ENCODE assay signal across 20 cellular contexts in genomic region chr2:176818653-176819052, GRCh38.
"Had no signal": no experiment of that assay in that cellular context is flagged by ENCODE, and none has a peak within 500 bp of the region (broad histone marks: within the 10 kb centered on the region; RNA-seq: fewer than 3 reads in every experiment).

No MANE protein-coding gene starts in this region.

- H2AFZ ChIP-seq: neural progenitor cell had no signal

- H3K9me3 ChIP-seq: esophagus muscularis mucosa, gastroesophageal sphincter, ovary, right atrium auricular region, stomach had no signal

- FAIRE-seq: kidney, small intestine had no signal

- H3K27me3 ChIP-seq: neural progenitor cell, ovary, right atrium auricular region, stomach had no signal

- H3K9me3 Mint-ChIP-seq: effector memory CD8-positive, alpha-beta T cell; naive thymus-derived CD8-positive, alpha-beta T cell; neural progenitor cell had no signal

- H3K9ac ChIP-seq: neural progenitor cell had no signal

- H3K36me3 Mint-ChIP-seq: neural progenitor cell had no signal

- H3K4me1 ChIP-seq: stomach had no signal

- H3K27me3 Mint-ChIP-seq: effector memory CD8-positive, alpha-beta T cell; naive thymus-derived CD8-positive, alpha-beta T cell had no signal

- DNase-seq: effector memory CD8-positive, alpha-beta T cell; foreskin fibroblast; glutamatergic neuron; kidney; left cardiac atrium; left ventricle myocardium superior; naive thymus-derived CD8-positive, alpha-beta T cell; nucleus accumbens; small intestine; stimulated activated CD4-positive, alpha-beta T cell treated with anti-CD3 and anti-CD28 coated beads, Interleukin-12 subunit alpha, Interleukin-12 subunit beta, amount 100 ng/mL, for 4 hours; stimulated activated naive CD4-positive, alpha-beta T cell; stomach; trophoblast cell had no signal

- H3K27ac ChIP-seq: coronary artery, epithelial cell of prostate, esophagus muscularis mucosa, gastroesophageal sphincter, neural progenitor cell, ovary, right atrium auricular region, stomach had no signal

- H3K27ac Mint-ChIP-seq: effector memory CD8-positive, alpha-beta T cell; neural progenitor cell had no signal

- H3K36me3 ChIP-seq: esophagus muscularis mucosa, gastroesophageal sphincter, neural progenitor cell, ovary, right atrium auricular region, stomach had no signal

- ATAC-seq: effector memory CD8-positive, alpha-beta T cell; gastroesophageal sphincter; left cardiac atrium; left ventricle myocardium superior; naive thymus-derived CD8-positive, alpha-beta T cell had no signal

- H3K4me2 ChIP-seq: neural progenitor cell had no signal

- H3K4me3 ChIP-seq: coronary artery, esophagus muscularis mucosa, gastroesophageal sphincter, neural progenitor cell, ovary, right atrium auricular region, stomach had no signal

- H3K4me3 Mint-ChIP-seq: effector memory CD8-positive, alpha-beta T cell; neural progenitor cell had no signal
